In genomic region chr19:33024398-33024797, GRCh38 we compare ENCODE assay signal across 24 cellular contexts. TPM values are rescaled to one million over a fixed set of nuclear protein-coding genes. Genes with fewer than 3 reads are reported as not detected.
"Had no signal": no experiment of that assay in that cellular context is flagged by ENCODE, and none has a peak within 500 bp of the region (broad histone marks: within the 10 kb centered on the region; RNA-seq: fewer than 3 reads in every experiment).

No MANE protein-coding gene starts in this region.

- H3K27me3 ChIP-seq: foreskin keratinocyte, spleen had no signal

- H3K9me3 Mint-ChIP-seq: dendritic cell treated with granulocyte-macrophage colony-stimulating factor and Interleukin-4, amounts not matched to agents 40 ng/mL and 50 ng/mL, for 4 days; natural killer cell had no signal

- ATAC-seq: activated CD8-positive, alpha-beta memory T cell treated with anti-CD3 and anti-CD28 coated beads, Interleukin-2, amount 10 ng/mL, durations not matched to agents 7 days and 5 days; foreskin keratinocyte; natural killer cell; stimulated activated naive CD8-positive, alpha-beta T cell treated with anti-CD3 and anti-CD28 coated beads, Interleukin-15, Interleukin-2, amounts not matched to agents 100 U/mL and 50 U/mL, for 24 hours had no signal

- H3K27ac ChIP-seq: foreskin keratinocyte, left ventricle myocardium inferior, spleen had no signal

- H3K27ac Mint-ChIP-seq: activated CD4-positive, alpha-beta memory T cell treated with anti-CD3 and anti-CD28 coated beads, Interleukin-2, amount 10 ng/mL, durations not matched to agents 7 days and 5 days; activated CD4-positive, alpha-beta T cell treated with anti-CD3 and anti-CD28 coated beads, Interleukin-2, amount 10 ng/mL, durations not matched to agents 24 days and 14 days; activated CD8-positive, alpha-beta memory T cell treated with anti-CD3 and anti-CD28 coated beads, Interleukin-2, amount 10 ng/mL, durations not matched to agents 7 days and 5 days; brain; dendritic cell treated with granulocyte-macrophage colony-stimulating factor and Interleukin-4, amounts not matched to agents 40 ng/mL and 50 ng/mL, for 4 days; immature natural killer cell; natural killer cell; T-helper 1 cell treated with Interleukin-12 subunit alpha and Interleukin-12 subunit beta and Interleukin-4 antibody, amounts not matched to agents 30 μg/mL and 1 μg/mL, for 36 hours had no signal

- H3K4me1 ChIP-seq: foreskin keratinocyte, left ventricle myocardium inferior, spleen had no signal

- H3K27me3 Mint-ChIP-seq: activated CD4-positive, alpha-beta memory T cell treated with anti-CD3 and anti-CD28 coated beads, Interleukin-2, amount 10 ng/mL, durations not matched to agents 7 days and 5 days; activated CD4-positive, alpha-beta T cell treated with anti-CD3 and anti-CD28 coated beads, Interleukin-2, amount 10 ng/mL, durations not matched to agents 24 days and 14 days; activated CD8-positive, alpha-beta memory T cell treated with anti-CD3 and anti-CD28 coated beads, Interleukin-2, amount 10 ng/mL, durations not matched to agents 7 days and 5 days; brain; progenitor cell of endocrine pancreas had no signal

- H3K36me3 ChIP-seq: left ventricle myocardium inferior, spleen had no signal

- DNase-seq: activated CD4-positive, alpha-beta memory T cell treated with anti-CD3 and anti-CD28 coated beads, Interleukin-2, amount 10 ng/mL, durations not matched to agents 7 days and 5 days; activated CD4-positive, alpha-beta T cell treated with anti-CD3 and anti-CD28 coated beads, Interleukin-2, amount 10 ng/mL, durations not matched to agents 24 days and 14 days; activated CD8-positive, alpha-beta memory T cell treated with anti-CD3 and anti-CD28 coated beads, Interleukin-2, amount 10 ng/mL, durations not matched to agents 7 days and 5 days; activated gamma-delta T cell; activated naive CD4-positive, alpha-beta T cell treated with anti-CD3 and anti-CD28 coated beads, Interleukin-2, amount 50 U/mL, for 16 hours; activated T-cell treated with anti-CD3 and anti-CD28 coated beads for 4 hours; anterior cingulate cortex; caudate nucleus; effector CD4-positive, alpha-beta T cell; erythroblast; foreskin keratinocyte; immature natural killer cell; kidney glomerular epithelial cell; left ventricle myocardium inferior; midbrain; natural killer cell; spleen; stimulated activated CD4-positive, alpha-beta T cell treated with anti-CD3 and anti-CD28 coated beads, Interleukin-4, amount 100 ng/mL, for 1 hour; stimulated activated naive CD8-positive, alpha-beta T cell treated with anti-CD3 and anti-CD28 coated beads, Interleukin-15, Interleukin-2, amounts not matched to agents 100 U/mL and 50 U/mL, for 24 hours; T1000 had no signal

- H3K36me3 Mint-ChIP-seq: activated CD8-positive, alpha-beta memory T cell treated with anti-CD3 and anti-CD28 coated beads, Interleukin-2, amount 10 ng/mL, durations not matched to agents 7 days and 5 days; immature natural killer cell had no signal

- H3K4me1 Mint-ChIP-seq: activated CD4-positive, alpha-beta memory T cell treated with anti-CD3 and anti-CD28 coated beads, Interleukin-2, amount 10 ng/mL, durations not matched to agents 7 days and 5 days; activated CD4-positive, alpha-beta T cell treated with anti-CD3 and anti-CD28 coated beads, Interleukin-2, amount 10 ng/mL, durations not matched to agents 24 days and 14 days; activated CD8-positive, alpha-beta memory T cell treated with anti-CD3 and anti-CD28 coated beads, Interleukin-2, amount 10 ng/mL, durations not matched to agents 7 days and 5 days; brain; immature natural killer cell; natural killer cell had no signal

- H3K4me3 Mint-ChIP-seq: activated CD4-positive, alpha-beta memory T cell treated with anti-CD3 and anti-CD28 coated beads, Interleukin-2, amount 10 ng/mL, durations not matched to agents 7 days and 5 days; activated CD4-positive, alpha-beta T cell treated with anti-CD3 and anti-CD28 coated beads, Interleukin-2, amount 10 ng/mL, durations not matched to agents 24 days and 14 days; activated CD8-positive, alpha-beta memory T cell treated with anti-CD3 and anti-CD28 coated beads, Interleukin-2, amount 10 ng/mL, durations not matched to agents 7 days and 5 days; brain; dendritic cell treated with granulocyte-macrophage colony-stimulating factor and Interleukin-4, amounts not matched to agents 40 ng/mL and 50 ng/mL, for 4 days; immature natural killer cell; natural killer cell; T-helper 1 cell treated with Interleukin-12 subunit alpha and Interleukin-12 subunit beta and Interleukin-4 antibody, amounts not matched to agents 30 μg/mL and 1 μg/mL, for 36 hours had no signal

- H3K4me3 ChIP-seq: left ventricle myocardium inferior, spleen had no signal

RNA-seq across cellular contexts. Expression of gene RHPN2, which starts 40.3 kb away (rescaled TPM):
- polyA plus RNA-seq: immature natural killer cell had no signal
